1 cellular context compared by ENCODE assay signal in genomic region chr17:76353599-76354316, GRCh38.
TF ChIP-seq lines count a peak whose summit lies in the region.

Gene PRPSAP1 (minus strand): TSS chr17:76353916. CDS start chr17:76353703, 213 bp downstream.

TF ChIP-seq in K562, 482 proteins besides CTCF, POLR2A, EP300 and RAD21 (continued from another document and continues in another):
- peak; percentile 73 for TF ChIP-seq ZBTB2 (IDR thresholded peaks at IDR 0.05)
- TF ChIP-seq TCF3 (CRISPR knock-in tag; IDR thresholded peaks at IDR 0.05) = no peak
- peak; percentile 90 for TF ChIP-seq ZBTB9 (CRISPR knock-in tag; IDR thresholded peaks at IDR 0.05)
- TF ChIP-seq MCM2 (IDR thresholded peaks at IDR 0.05; ENCODE audit: low read depth) = no peak
- TF ChIP-seq HNRNPH1 (optimal IDR thresholded peaks at IDR 0.05; ENCODE audit: low read depth, low read length) = no peak
- TF ChIP-seq ZNF584 (CRISPR knock-in tag; IDR thresholded peaks at IDR 0.05; ENCODE audit: low read depth) = peak; percentile 51; the same call in 1 of the 2 replicates
- TF ChIP-seq ZNF12 (CRISPR knock-in tag; IDR thresholded peaks at IDR 0.05) = 0 out of 2 replicates have a peak, but pooled peaks have one; percentile 54
- TF ChIP-seq HOMEZ (CRISPR knock-in tag; IDR thresholded peaks at IDR 0.05) = no peak
- TF ChIP-seq ZBTB7A (IDR thresholded peaks at IDR 0.05; ENCODE audit: borderline replicate concordance, control insufficient read depth, low read depth, low read length) = peak; percentile 49; the same call in 1 of the 2 replicates
- TF ChIP-seq ZNF518B (CRISPR knock-in tag; IDR thresholded peaks at IDR 0.05) = no peak
- TF ChIP-seq RERE (CRISPR knock-in tag; IDR thresholded peaks at IDR 0.05; ENCODE audit: borderline replicate concordance) = no peak; the same call in 1 of the 2 replicates
- peak in 1 of 2 experiments; percentile 89; a peak in 2 of 4 replicates for TF ChIP-seq ZNF639 (CRISPR knock-in tag; conservative IDR thresholded peaks at IDR 0.05 in 1 of 2, IDR thresholded peaks at IDR 0.05 in 1 of 2)
- 0 out of 2 replicates have a peak, but pooled peaks have one; percentile 20 for TF ChIP-seq NKRF (IDR thresholded peaks at IDR 0.05; ENCODE audit: borderline replicate concordance)
- peak; percentile 67; the same call in 1 of the 2 replicates for TF ChIP-seq SOX6 (IDR thresholded peaks at IDR 0.05)
- no peak for TF ChIP-seq YBX1 (IDR thresholded peaks at IDR 0.05)
- peak; percentile 63; the same call in 1 of the 2 replicates for TF ChIP-seq AFF4 (CRISPR knock-in tag; IDR thresholded peaks at IDR 0.05)
- TF ChIP-seq HDAC1 (IDR thresholded peaks at IDR 0.05) = peak in 1 of 2 experiments; percentile 72; a peak in 2 of 4 replicates
- no peak for TF ChIP-seq PATZ1 (CRISPR knock-in tag; IDR thresholded peaks at IDR 0.05; ENCODE audit: borderline replicate concordance)
- peak; percentile 42; the same call in 1 of the 2 replicates for TF ChIP-seq GMEB1 (CRISPR knock-in tag; IDR thresholded peaks at IDR 0.05)
- peak; percentile 96 for TF ChIP-seq KLF13 (tag; IDR thresholded peaks at IDR 0.05; ENCODE audit: borderline replicate concordance, low read depth)
- peak; percentile 60; the same call in 1 of the 2 replicates for TF ChIP-seq ETV5 (CRISPR knock-in tag; IDR thresholded peaks at IDR 0.05; ENCODE audit: low read depth)
